Comparison of ENCODE assay signal across 8 cellular contexts in the genomic region with DNA sequence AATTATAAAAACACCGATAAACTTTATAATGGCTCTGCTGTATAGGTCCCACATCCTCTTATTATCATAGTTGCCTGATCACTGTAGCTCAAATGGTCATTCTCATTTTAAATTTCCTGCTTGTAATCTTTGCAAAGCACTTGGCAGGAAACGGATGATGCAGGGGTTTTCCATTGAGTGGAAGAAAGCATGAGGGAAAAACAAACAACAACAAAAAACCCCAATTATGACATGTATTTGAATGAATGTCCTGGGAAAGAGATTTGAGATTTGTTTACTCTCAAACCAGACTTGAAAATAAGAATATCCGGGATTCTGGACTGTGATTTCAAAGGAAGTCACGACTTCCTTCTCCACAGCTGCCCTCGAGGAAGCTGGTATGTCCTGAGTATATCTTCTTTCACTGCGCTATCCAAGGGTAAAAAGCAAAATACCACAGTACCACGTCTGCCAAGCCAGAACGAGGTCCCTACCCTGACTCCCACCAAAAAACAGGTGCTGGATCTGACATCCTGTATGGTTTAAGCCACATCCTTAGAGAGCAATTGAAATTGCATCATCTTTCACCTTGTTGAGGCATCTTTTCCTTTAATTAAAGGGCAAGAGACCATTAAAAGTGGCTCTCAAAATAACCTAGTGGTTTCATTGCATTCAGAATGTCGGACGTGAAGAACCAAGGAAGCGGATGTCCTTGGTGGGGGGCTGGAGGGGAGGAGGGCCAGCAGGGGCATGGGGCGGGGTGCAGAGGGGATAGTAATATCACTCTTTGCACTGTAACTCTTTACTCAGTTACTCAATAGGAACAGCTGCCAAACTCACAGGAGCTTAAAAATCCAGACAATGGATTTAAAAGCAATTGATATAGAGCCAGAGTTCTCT. TPM values are rescaled to one million over a fixed set of nuclear protein-coding genes. Genes with fewer than 3 reads are reported as not detected.
DNase-seq lines count a peak whose midpoint lies in the region; ATAC-seq, FAIRE-seq and TF ChIP-seq lines count a peak whose summit lies in the region.

No MANE protein-coding gene starts in this region.

- ATAC-seq in HG03460 (IDR thresholded peaks at IDR 0.05; ENCODE audit: unreplicated experiment) = no peak

- no peak for TF ChIP-seq CTCF in mesothelial cell of epicardium (IDR thresholded peaks at IDR 0.05; ENCODE audit: unreplicated experiment)

- peak overlapping the region; percentile 92 for H3K27ac Mint-ChIP-seq in dendritic cell treated with granulocyte-macrophage colony-stimulating factor and Interleukin-4, amounts not matched to agents 40 ng/mL and 50 ng/mL, for 4 days
- H3K27ac Mint-ChIP-seq in mesothelial cell of epicardium = peak overlapping the region; percentile 88

- intact Hi-C loops in dendritic cell treated with granulocyte-macrophage colony-stimulating factor and Interleukin-4, amounts not matched to agents 40 ng/mL and 50 ng/mL, for 4 days (cut with micrococcal nuclease) = no loop called here

- FAIRE-seq in GM18507 (lab: Jason Lieb, UNC) = peak; percentile 79

- DNase-seq in A172 (ENCODE audit: low spot score) = peak; percentile 48
- no peak for DNase-seq in GM18507 (ENCODE audit: extremely low spot score, insufficient read length, low read depth)
- peak; percentile 61 for DNase-seq in RPMI7951 (ENCODE audit: low read depth)
- no peak for DNase-seq in mesothelial cell of epicardium (ENCODE audit: low spot score in 2 of 2, unreplicated experiment in 2 of 2)
- DNase-seq in retina = no peak
- no peak for DNase-seq in amygdala (lab: John Stamatoyannopoulos, UW)

- no peaks in the 10 kb centered on the region for H3K27me3 Mint-ChIP-seq in dendritic cell treated with granulocyte-macrophage colony-stimulating factor and Interleukin-4, amounts not matched to agents 40 ng/mL and 50 ng/mL, for 4 days
- no peaks in the 10 kb centered on the region for H3K27me3 Mint-ChIP-seq in mesothelial cell of epicardium (ENCODE audit: low read depth)

- peaks cover 13% of the 10 kb centered on the region for H3K4me1 Mint-ChIP-seq in dendritic cell treated with granulocyte-macrophage colony-stimulating factor and Interleukin-4, amounts not matched to agents 40 ng/mL and 50 ng/mL, for 4 days (ENCODE audit: low read depth)
- H3K4me1 Mint-ChIP-seq in mesothelial cell of epicardium = peaks cover 7% of the 10 kb centered on the region

- H3K9me3 Mint-ChIP-seq in dendritic cell treated with granulocyte-macrophage colony-stimulating factor and Interleukin-4, amounts not matched to agents 40 ng/mL and 50 ng/mL, for 4 days = peaks cover 10% of the 10 kb centered on the region
- H3K9me3 Mint-ChIP-seq in mesothelial cell of epicardium = peaks cover 3% of the 10 kb centered on the region

- H3K4me3 Mint-ChIP-seq in dendritic cell treated with granulocyte-macrophage colony-stimulating factor and Interleukin-4, amounts not matched to agents 40 ng/mL and 50 ng/mL, for 4 days = peak overlapping the region; percentile 69
- no peak overlapping the region for H3K4me3 Mint-ChIP-seq in mesothelial cell of epicardium

- no peaks in the 10 kb centered on the region for H3K36me3 Mint-ChIP-seq in dendritic cell treated with granulocyte-macrophage colony-stimulating factor and Interleukin-4, amounts not matched to agents 40 ng/mL and 50 ng/mL, for 4 days (ENCODE audit: low read depth)
- no peaks in the 10 kb centered on the region for H3K36me3 Mint-ChIP-seq in mesothelial cell of epicardium

RNA-seq across cellular contexts. Expression of a gene that starts 13.5 kb away (rescaled TPM):
- 18.6 and 34.0 TPM in 2 replicates for total RNA-seq in A172 (2014; rRNA removed; shearing (Covaris generic))
- total RNA-seq in RPMI7951 (2014; rRNA removed; shearing (Covaris generic)) = 19.2 and 21.4 TPM in 2 replicates
- 9.5 to 10.5 TPM (median 10.2 TPM) in 3 replicates for total RNA-seq in mesothelial cell of epicardium

RNA-seq across cellular contexts. Expression of a gene that starts 16.7 kb away (rescaled TPM):
- total RNA-seq in A172 (2014; rRNA removed; shearing (Covaris generic)) = 33.6 and 48.2 TPM in 2 replicates
- total RNA-seq in RPMI7951 (2014; rRNA removed; shearing (Covaris generic)) = 57.1 and 73.4 TPM in 2 replicates
- total RNA-seq in mesothelial cell of epicardium = 24.7 to 27.6 TPM (median 26.7 TPM) in 3 replicates

Comparison
In these comparisons a context has a peak if more than half of its experiments do, and no peak if none do; other contexts are left out.
1. DNase-seq: peak in A172 (single experiment) and RPMI7951 (single experiment); none in GM18507 (single experiment), mesothelial cell of epicardium (0 of 2), retina (single experiment) and amygdala (0 of 56).